In genomic region chr1:210448293-210448892, GRCh38 we compare ENCODE assay signal across 9 cellular contexts.
DNase-seq lines count a peak whose midpoint lies in the region; ATAC-seq and TF ChIP-seq lines count a peak whose summit lies in the region.
"Had no signal": no experiment of that assay in that cellular context is flagged by ENCODE, and none has a peak within 500 bp of the region (broad histone marks: within the 10 kb centered on the region; RNA-seq: fewer than 3 reads in every experiment).

No MANE protein-coding gene starts in this region.

- no peak overlapping the region for H2AFZ ChIP-seq in SU-DHL-6 (ENCODE audit: low read depth, low read length, severe bottlenecking)

- no peaks in the 10 kb centered on the region for H4K20me1 ChIP-seq in SU-DHL-6 (ENCODE audit: low read depth, low read length)

- no peaks in the 10 kb centered on the region for H3K36me3 ChIP-seq in SU-DHL-6 (ENCODE audit: low read length)

- H3K27me3 Mint-ChIP-seq in T-helper 17 cell: no peaks in the 10 kb centered on the region

- no peaks in the 10 kb centered on the region for H3K9me2 ChIP-seq in SU-DHL-6 (replicated peaks; ENCODE audit: insufficient read depth, low read length)

- H3K27me3 ChIP-seq in AG04450 (ENCODE audit: control insufficient read depth, insufficient read depth, low read length) (no peaks in the 10 kb centered on the region), SU-DHL-6 (ENCODE audit: low read length) (no peaks in the 10 kb centered on the region)

- POLR2A ChIA-PET in AG04450 (lab: Yijun Ruan, JAX): interaction anchor here (0.6 kb wide), 1 partner anchor 28 kb away, joined by 3 read pairs; no protein-coding TSS in a partner anchor
- POLR2A ChIA-PET in GM10248 (lab: Yijun Ruan, JAX): no interaction called here

- CTCF ChIA-PET in AG04450 (lab: Charles Lee): interaction anchor here (0.6 to 7.5 kb wide), 38 partner anchors 8 to 1704 kb away, joined by 3 to 233 read pairs (median 4); partner anchors contain the start of gene KCNH1
- CTCF ChIA-PET in GM10248 (lab: Yijun Ruan, JAX): interaction anchor here (0.8 to 2.6 kb wide), 9 partner anchors 9 to 686 kb away, joined by 3 to 13 read pairs (median 3); partner anchors contain the start of gene KCNH1

- no peak overlapping the region for H3K4me2 ChIP-seq in SU-DHL-6 (ENCODE audit: low read depth, low read length, poor library complexity, severe bottlenecking)

- no peaks in the 10 kb centered on the region for H3K36me3 Mint-ChIP-seq in T-helper 17 cell (ENCODE audit: low read depth)

- no peaks in the 10 kb centered on the region for H3K79me2 ChIP-seq in SU-DHL-6 (ENCODE audit: insufficient read depth, low read length)

- no peak overlapping the region for H3K9ac ChIP-seq in SU-DHL-6 (ENCODE audit: low read length)

- peaks cover 10% of the 10 kb centered on the region for H3K4me1 Mint-ChIP-seq in T-helper 17 cell

- H3K9me3 ChIP-seq in AG04450 (ENCODE audit: control insufficient read depth, insufficient read depth, low read length) (no peaks in the 10 kb centered on the region), SU-DHL-6 (ENCODE audit: insufficient read depth, low read length) (no peaks in the 10 kb centered on the region), T-helper 17 cell (ENCODE audit: control insufficient read depth, low read length, poor library complexity, severe bottlenecking) (no peaks in the 10 kb centered on the region)

- no peak overlapping the region for H3K27ac ChIP-seq in AG04450 (ENCODE audit: low read depth, low read length)
- H3K27ac ChIP-seq in SU-DHL-6 (ENCODE audit: low read depth, low read length): no peak overlapping the region
- H3K27ac ChIP-seq: epithelial cell of prostate had no signal

- H3K27ac Mint-ChIP-seq in T-helper 17 cell: no peak overlapping the region

- no peaks in the 10 kb centered on the region for H3F3A ChIP-seq in SU-DHL-6 (ENCODE audit: insufficient read depth)

- TF ChIP-seq CTCF in AG04450 (IDR thresholded peaks at IDR 0.05; ENCODE audit: low read depth, low read length) (peak; percentile 75), GM10248 (IDR thresholded peaks at IDR 0.05; ENCODE audit: control extremely low read depth, extremely low read depth, low read depth, missing control alignments) (peak; percentile 43), SU-DHL-6 (IDR thresholded peaks at IDR 0.05; ENCODE audit: insufficient read depth, low read length, poor library complexity, severe bottlenecking) (peak; percentile 39)

- DNase-seq in AG04450 (ENCODE audit: low read depth, low spot score): peak; percentile 30
- DNase-seq in GM10248 (ENCODE audit: extremely low spot score): peak; percentile 34
- peak; percentile 78 for DNase-seq in NCI-H1436 (lab: John Stamatoyannopoulos, UW)
- DNase-seq in fibroblast of the conjunctiva (ENCODE audit: low read depth): peak; percentile 32
- peak; percentile 57 for DNase-seq in renal cortical epithelial cell (ENCODE audit: low read depth)
- no peak for DNase-seq in T-helper 17 cell

- no peak overlapping the region for H3K4me3 ChIP-seq in AG04450 (ENCODE audit: low read depth, low read length)
- no peak overlapping the region for H3K4me3 ChIP-seq in SU-DHL-6 (ENCODE audit: insufficient read depth, low read length, poor library complexity, severe bottlenecking)

- H3K4me3 Mint-ChIP-seq in T-helper 17 cell: no peak overlapping the region

- ATAC-seq in T-helper 17 cell (no peak), HG03196 (IDR thresholded peaks at IDR 0.05; ENCODE audit: unreplicated experiment) (no peak)

Comparison
In these comparisons a context has a peak if more than half of its experiments do, and no peak if none do; other contexts are left out.
1. DNase-seq: peak in AG04450 (single experiment), GM10248 (single experiment), NCI-H1436 (single experiment), fibroblast of the conjunctiva (single experiment) and renal cortical epithelial cell (single experiment); none in T-helper 17 cell (0 of 3).
2. Peak in every context shown above with its lines, with median percentiles within 50 percentile points of each other: CTCF ChIP-seq.